Comparison of ENCODE assay signal across 8 cellular contexts in genomic region chr7:148698397-148699023, GRCh38. TPM values are rescaled to one million over a fixed set of nuclear protein-coding genes. Genes with fewer than 3 reads are reported as not detected.
DNase-seq lines count a peak whose midpoint lies in the region; TF ChIP-seq lines count a peak whose summit lies in the region.

CUL1 (plus strand) TSS chr7:148698903; CDS start chr7:148730123, 31,220 bp downstream.

- H3K4me1 ChIP-seq in ascending aorta = peaks cover 4 to 30% of the 10 kb centered on the region in 2 donors

- POLR2A ChIA-PET in HEK293T (lab: Yijun Ruan, JAX) = interaction anchor here (0.6 to 3.9 kb wide), 15 partner anchors 9 to 285 kb away, joined by 3 to 32 read pairs (median 5); no protein-coding TSS in a partner anchor

- TF ChIP-seq CTCF in GM12875 (IDR thresholded peaks at IDR 0.05; ENCODE audit: borderline replicate concordance, insufficient read depth, low read depth, low read length) (no peak), ascending aorta (IDR thresholded peaks at IDR 0.05) (no peak), retinal pigment epithelial cell (conservative IDR thresholded peaks at IDR 0.05; ENCODE audit: low read depth, low read length) (no peak)

- CTCF ChIA-PET in HEK293T (lab: Yijun Ruan, JAX) = interaction anchor here (0.7 kb wide), 1 partner anchor 140 kb away, joined by 3 read pairs; no protein-coding TSS in a partner anchor

- H3K4me3 ChIP-seq in GM12875 (ENCODE audit: low read depth, low read length) (peak within 1 kb of the TSS; percentile 77), ascending aorta (peak within 1 kb of the TSS; percentile 97 to 99), retinal pigment epithelial cell (ENCODE audit: low read length) (peak within 1 kb of the TSS; percentile 79)

- no peaks in the 10 kb centered on the region for H3K9me3 ChIP-seq in ascending aorta

- peak; percentile 83 for DNase-seq in HEK293T (ENCODE audit: extremely low spot score)
- peak; percentile 84 for DNase-seq in NAMALWA (ENCODE audit: low spot score)
- DNase-seq in ascending aorta (ENCODE audit: low spot score in 2 of 2) = peak; percentile 36 to 92
- peak; percentile 61 for DNase-seq in hepatic stellate cell (ENCODE audit: low spot score)
- DNase-seq in retinal pigment epithelial cell (ENCODE audit: low read depth) = no peak
- no peak for DNase-seq in middle frontal gyrus (ENCODE audit: extremely low spot score, low spot score)

- no peaks in the 10 kb centered on the region for H3K27me3 ChIP-seq in ascending aorta

- intact Hi-C loops in T-helper 2 cell treated with Interferon-gamma antibody and Interleukin-4, amounts not matched to agents 100 ng/mL and 5 ng/mL, for 36 hours (cut with micrococcal nuclease) = loop anchor here (1.0 to 5.0 kb wide), 9 partner anchors 70 to 330 kb away; partner anchors contain the start of genes EZH2 and PDIA4
- intact Hi-C loops in ascending aorta (cut with DNase I) = loop anchor here (1.0 to 10.0 kb wide), 7 partner anchors 32 to 426 kb away; partner anchors contain the start of genes EZH2, PDIA4 and ZNF425

- peak within 1 kb of the TSS; percentile 99 to 100 for H3K27ac ChIP-seq in ascending aorta

- no peaks in the 10 kb centered on the region for H3K36me3 ChIP-seq in ascending aorta

TF ChIP-seq in HEK293T, 16 proteins besides CTCF, POLR2A, EP300 and RAD21:
- peak; percentile 95 for TF ChIP-seq L3MBTL2 (conservative IDR thresholded peaks at IDR 0.05)
- no peak for TF ChIP-seq CTBP1 (IDR thresholded peaks at IDR 0.05; ENCODE audit: borderline replicate concordance)
- TF ChIP-seq SP1 (IDR thresholded peaks at IDR 0.05) = no peak
- TF ChIP-seq ELF4 (IDR thresholded peaks at IDR 0.05) = no peak
- no peak for TF ChIP-seq BHLHE40 (IDR thresholded peaks at IDR 0.05; ENCODE audit: borderline replicate concordance)
- TF ChIP-seq FOXK2 (IDR thresholded peaks at IDR 0.05) = no peak
- TF ChIP-seq ARNT (IDR thresholded peaks at IDR 0.05) = 0 out of 2 replicates have a peak, but pooled peaks have one; percentile 58
- TF ChIP-seq FOXM1 (IDR thresholded peaks at IDR 0.05; ENCODE audit: borderline replicate concordance) = peak; percentile 70
- no peak for TF ChIP-seq FOXA1 (IDR thresholded peaks at IDR 0.05)
- TF ChIP-seq NFRKB (IDR thresholded peaks at IDR 0.05) = no peak
- TF ChIP-seq, protein P1, sequence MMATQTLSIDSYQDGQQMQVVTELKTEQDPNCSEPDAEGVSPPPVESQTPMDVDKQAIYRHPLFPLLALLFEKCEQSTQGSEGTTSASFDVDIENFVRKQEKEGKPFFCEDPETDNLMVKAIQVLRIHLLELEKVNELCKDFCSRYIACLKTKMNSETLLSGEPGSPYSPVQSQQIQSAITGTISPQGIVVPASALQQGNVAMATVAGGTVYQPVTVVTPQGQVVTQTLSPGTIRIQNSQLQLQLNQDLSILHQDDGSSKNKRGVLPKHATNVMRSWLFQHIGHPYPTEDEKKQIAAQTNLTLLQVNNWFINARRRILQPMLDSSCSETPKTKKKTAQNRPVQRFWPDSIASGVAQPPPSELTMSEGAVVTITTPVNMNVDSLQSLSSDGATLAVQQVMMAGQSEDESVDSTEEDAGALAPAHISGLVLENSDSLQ (IDR thresholded peaks at IDR 0.05) = no peak
- TF ChIP-seq ZNF384 (IDR thresholded peaks at IDR 0.05) = no peak
- no peak for TF ChIP-seq HDGF (IDR thresholded peaks at IDR 0.05; ENCODE audit: borderline replicate concordance)
- TF ChIP-seq TARDBP (IDR thresholded peaks at IDR 0.05) = no peak
- TF ChIP-seq SUZ12 (IDR thresholded peaks at IDR 0.05) = no peak
- TF ChIP-seq LEF1 (IDR thresholded peaks at IDR 0.05; ENCODE audit: borderline replicate concordance) = peak; percentile 93
TF ChIP-seq in HEK293T: peak in this region for 4.

RNA-seq across cellular contexts. Expression of gene CUL1, which starts in this region (rescaled TPM):
- total RNA-seq in T-helper 2 cell treated with Interferon-gamma antibody and Interleukin-4, amounts not matched to agents 100 ng/mL and 5 ng/mL, for 36 hours = 57.2 and 59.6 TPM in 2 replicates
- 16.3 TPM for total RNA-seq in ascending aorta

Comparison
In these comparisons a context has a peak if more than half of its experiments do, and no peak if none do; other contexts are left out.
1. DNase-seq: peak in HEK293T (single experiment), NAMALWA (single experiment), ascending aorta (2 of 2) and hepatic stellate cell (single experiment); none in retinal pigment epithelial cell (single experiment) and middle frontal gyrus (single experiment).
2. Peak in every context shown above with its lines, with median percentiles within 50 percentile points of each other: H3K4me3 ChIP-seq.